17 cellular contexts compared by ENCODE assay signal in genomic region chr3:53708001-53708621, GRCh38.
A peak's percentile ranks its signal among the peaks of the same experiment; 100 is the strongest.
DNase-seq lines count a peak whose midpoint lies in the region; ATAC-seq and TF ChIP-seq lines count a peak whose summit lies in the region.
"Had no signal": no experiment of that assay in that cellular context is flagged by ENCODE, and none has a peak within 500 bp of the region (broad histone marks: within the 10 kb centered on the region; RNA-seq: fewer than 3 reads in every experiment).

No MANE protein-coding gene starts in this region.

- H3K4me3 ChIP-seq in esophagus muscularis mucosa, result no peak overlapping the region
- no peak overlapping the region for H3K4me3 ChIP-seq in smooth muscle cell
- H3K4me3 ChIP-seq: gastroesophageal sphincter, K562, prostate gland had no signal

- intact Hi-C loops in esophagus muscularis mucosa (cut with DNase I), result no loop called here
- intact Hi-C loops in CD4-positive, alpha-beta T cell (cut with DNase I, micrococcal nuclease), result no loop called here

- H3K36me3 ChIP-seq in esophagus muscularis mucosa (no peaks in the 10 kb centered on the region), smooth muscle cell (ENCODE audit: low read depth) (no peaks in the 10 kb centered on the region)
- H3K36me3 ChIP-seq: gastroesophageal sphincter, prostate gland had no signal

- no peak overlapping the region for H3K4me2 ChIP-seq in smooth muscle cell

- no peaks in the 10 kb centered on the region for H3K27me3 ChIP-seq in esophagus muscularis mucosa
- peaks cover 25% of the 10 kb centered on the region for H3K27me3 ChIP-seq in smooth muscle cell (ENCODE audit: low read depth)
- H3K27me3 ChIP-seq in CD4-positive, alpha-beta T cell (ENCODE audit: control insufficient read depth, insufficient read depth, low read length), result no peaks in the 10 kb centered on the region
- H3K27me3 ChIP-seq: gastroesophageal sphincter had no signal

- no peak overlapping the region for H3K4me3 Mint-ChIP-seq in nephron
- H3K4me3 Mint-ChIP-seq in CD4-positive, alpha-beta T cell, result no peak overlapping the region
- H3K4me3 Mint-ChIP-seq: activated B cell treated with CpG ODN at 0.5 μM for 24 hours; activated naive CD8-positive, alpha-beta T cell treated with anti-CD3 and anti-CD28 coated beads, Interleukin-2, amount 10 ng/mL, durations not matched to agents 7 days and 5 days had no signal

- H3K4me1 Mint-ChIP-seq in nephron, result peaks cover 61% of the 10 kb centered on the region
- H3K4me1 Mint-ChIP-seq in CD4-positive, alpha-beta T cell (ENCODE audit: low read depth), result no peaks in the 10 kb centered on the region

- H3K4me1 ChIP-seq in esophagus muscularis mucosa (peaks cover 6 to 13% (median 9%) of the 10 kb centered on the region in 4 donors), smooth muscle cell (ENCODE audit: low read depth) (peaks cover 11% of the 10 kb centered on the region)
- H3K4me1 ChIP-seq: prostate gland had no signal

- no peaks in the 10 kb centered on the region for H3K9me3 Mint-ChIP-seq in nephron
- H3K9me3 Mint-ChIP-seq in CD4-positive, alpha-beta T cell, result no peaks in the 10 kb centered on the region
- H3K9me3 Mint-ChIP-seq: activated B cell treated with CpG ODN at 0.5 μM for 24 hours; activated naive CD8-positive, alpha-beta T cell treated with anti-CD3 and anti-CD28 coated beads, Interleukin-2, amount 10 ng/mL, durations not matched to agents 7 days and 5 days had no signal

- no peaks in the 10 kb centered on the region for H3K36me3 Mint-ChIP-seq in nephron (ENCODE audit: low read depth)
- no peaks in the 10 kb centered on the region for H3K36me3 Mint-ChIP-seq in CD4-positive, alpha-beta T cell (ENCODE audit: low read depth)
- H3K36me3 Mint-ChIP-seq: activated naive CD8-positive, alpha-beta T cell treated with anti-CD3 and anti-CD28 coated beads, Interleukin-2, amount 10 ng/mL, durations not matched to agents 7 days and 5 days had no signal

- no peak for ATAC-seq in GM19452 (IDR thresholded peaks at IDR 0.05; ENCODE audit: unreplicated experiment)
- no peak for ATAC-seq in HG03108 (IDR thresholded peaks at IDR 0.05; ENCODE audit: unreplicated experiment)
- no peak for ATAC-seq in CD4-positive, alpha-beta T cell (ENCODE audit: poor library complexity)
- ATAC-seq: gastroesophageal sphincter, HCT116, K562 had no signal

- DNase-seq in DMS79 treated with DMSO at 0.1 percent for 48 hours (lab: John Stamatoyannopoulos, UW), result peak; percentile 27
- DNase-seq in NCI-H2196 (lab: John Stamatoyannopoulos, UW; ENCODE audit: unreplicated experiment), result peak; percentile 29
- peak; percentile 75 for DNase-seq in esophagus muscularis mucosa (ENCODE audit: extremely low spot score)
- DNase-seq in smooth muscle cell (lab: John Stamatoyannopoulos, UW; ENCODE audit: unreplicated experiment), result no peak
- DNase-seq in CD4-positive, alpha-beta T cell, result no peak
- DNase-seq: activated B cell treated with CpG ODN at 0.5 μM for 24 hours; activated naive CD8-positive, alpha-beta T cell treated with anti-CD3 and anti-CD28 coated beads, Interleukin-2, amount 10 ng/mL, durations not matched to agents 7 days and 5 days; activated T-cell treated with anti-CD3 and anti-CD28 coated beads for 4 hours; caudate nucleus; NCI-H1436 treated with DMSO at 0.1 percent for 48 hours had no signal

- POLR2A ChIA-PET in CD4-positive, alpha-beta T cell (lab: Charles Lee), result no interaction called here

- 83% methylated on average over 4 of the region's 4 CpGs for WGBS in esophagus muscularis mucosa
- WGBS in smooth muscle cell (ENCODE audit: low lambda C conversion rate), result 75% methylated on average over 4 of the region's 4 CpGs

- H3K27me3 Mint-ChIP-seq in nephron (ENCODE audit: low read depth), result peaks cover 5% of the 10 kb centered on the region
- H3K27me3 Mint-ChIP-seq in CD4-positive, alpha-beta T cell, result no peaks in the 10 kb centered on the region
- H3K27me3 Mint-ChIP-seq: activated B cell treated with CpG ODN at 0.5 μM for 24 hours had no signal

- no peaks in the 10 kb centered on the region for H3K79me2 ChIP-seq in smooth muscle cell (ENCODE audit: low read depth)

- H3K9me3 ChIP-seq in esophagus muscularis mucosa (no peaks in the 10 kb centered on the region), smooth muscle cell (replicated peaks; ENCODE audit: low read depth) (no peaks in the 10 kb centered on the region)
- no peaks in the 10 kb centered on the region for H3K9me3 ChIP-seq in CD4-positive, alpha-beta T cell (ENCODE audit: control insufficient read depth, low read length)
- H3K9me3 ChIP-seq: gastroesophageal sphincter, prostate gland had no signal

- H3F3A ChIP-seq in smooth muscle cell (ENCODE audit: low read depth), result no peaks in the 10 kb centered on the region

- no peak overlapping the region for H2AFZ ChIP-seq in smooth muscle cell (ENCODE audit: low read depth)

- no peak for TF ChIP-seq EP300 in esophagus muscularis mucosa (IDR thresholded peaks at IDR 0.05)

- TF ChIP-seq CTCF in esophagus muscularis mucosa (IDR thresholded peaks at IDR 0.05) (no peak), nephron (IDR thresholded peaks at IDR 0.05; ENCODE audit: unreplicated experiment in 3 of 3) (no peak), smooth muscle cell (IDR thresholded peaks at IDR 0.05; ENCODE audit: borderline replicate concordance, insufficient read depth, poor library complexity, severe bottlenecking) (no peak)
- TF ChIP-seq CTCF in CD4-positive, alpha-beta T cell (IDR thresholded peaks at IDR 0.05), result no peak

- CTCF ChIA-PET in CD4-positive, alpha-beta T cell (lab: Charles Lee), result interaction anchor here (1.0 kb wide), 1 partner anchor 12 kb away, joined by 3 read pairs; no protein-coding TSS in a partner anchor

- H3K27ac ChIP-seq in esophagus muscularis mucosa (replicated peaks in 1 of 4), result no peak overlapping the region
- no peak overlapping the region for H3K27ac ChIP-seq in smooth muscle cell (ENCODE audit: low read depth)
- H3K27ac ChIP-seq in CD4-positive, alpha-beta T cell (ENCODE audit: low read depth, low read length), result no peak overlapping the region
- H3K27ac ChIP-seq: gastroesophageal sphincter, prostate gland had no signal

- H4K20me1 ChIP-seq in smooth muscle cell (ENCODE audit: low read depth), result no peaks in the 10 kb centered on the region

- no peak for TF ChIP-seq POLR2A in esophagus muscularis mucosa (IDR thresholded peaks at IDR 0.05; ENCODE audit: low read depth)

- H3K9ac ChIP-seq in smooth muscle cell (ENCODE audit: low read depth), result no peak overlapping the region

- peak overlapping the region in 2 of 3 experiments; percentile 61 to 94 for H3K27ac Mint-ChIP-seq in nephron
- H3K27ac Mint-ChIP-seq in CD4-positive, alpha-beta T cell, result no peak overlapping the region
- H3K27ac Mint-ChIP-seq: activated B cell treated with CpG ODN at 0.5 μM for 24 hours; activated naive CD8-positive, alpha-beta T cell treated with anti-CD3 and anti-CD28 coated beads, Interleukin-2, amount 10 ng/mL, durations not matched to agents 7 days and 5 days had no signal

Comparison
In these comparisons a context has a peak if more than half of its experiments do, and no peak if none do; other contexts are left out.
1. DNase-seq: peak in DMS79 treated with DMSO at 0.1 percent for 48 hours (single experiment), NCI-H2196 (single experiment) and esophagus muscularis mucosa (single experiment); none in smooth muscle cell (single experiment) and CD4-positive, alpha-beta T cell (0 of 10).